ENCODE assay signal across 13 cellular contexts in genomic region chr5:111699976-111700375, GRCh38. TPM values are rescaled to one million over a fixed set of nuclear protein-coding genes. Genes with fewer than 3 reads are reported as not detected.
DNase-seq lines count a peak whose midpoint lies in the region; ATAC-seq and TF ChIP-seq lines count a peak whose summit lies in the region.
"Had no signal": no experiment of that assay in that cellular context is flagged by ENCODE, and none has a peak within 500 bp of the region (broad histone marks: within the 10 kb centered on the region; RNA-seq: fewer than 3 reads in every experiment).

No MANE protein-coding gene starts in this region.

- H3K27me3 ChIP-seq in upper lobe of right lung = no peaks in the 10 kb centered on the region
- no peaks in the 10 kb centered on the region for H3K27me3 ChIP-seq in CD8-positive, alpha-beta memory T cell (ENCODE audit: insufficient read depth, low read length, poor library complexity, severe bottlenecking)

- peaks cover 2 to 8% of the 10 kb centered on the region in 2 donors for H3K27me3 Mint-ChIP-seq in CD8-positive, alpha-beta memory T cell
- H3K27me3 Mint-ChIP-seq: activated naive CD8-positive, alpha-beta T cell treated with anti-CD3 and anti-CD28 coated beads for 36 hours had no signal

- H3K36me3 ChIP-seq in upper lobe of right lung = no peaks in the 10 kb centered on the region
- no peaks in the 10 kb centered on the region for H3K36me3 ChIP-seq in CD8-positive, alpha-beta memory T cell (ENCODE audit: insufficient read depth, low read length)

- no peaks in the 10 kb centered on the region for H3K36me3 Mint-ChIP-seq in CD8-positive, alpha-beta memory T cell
- H3K36me3 Mint-ChIP-seq: activated naive CD8-positive, alpha-beta T cell treated with anti-CD3 and anti-CD28 coated beads for 36 hours had no signal

- H3K4me3 ChIP-seq in upper lobe of right lung = no peak overlapping the region
- no peak overlapping the region for H3K4me3 ChIP-seq in CD8-positive, alpha-beta memory T cell (ENCODE audit: low read length)

- no peaks in the 10 kb centered on the region for H3K9me3 ChIP-seq in upper lobe of right lung
- no peaks in the 10 kb centered on the region for H3K9me3 ChIP-seq in CD8-positive, alpha-beta memory T cell (ENCODE audit: low read length)

- H3K4me1 Mint-ChIP-seq in CD8-positive, alpha-beta memory T cell = peaks cover 0 to 5% (median 4%) of the 10 kb centered on the region in 3 donors

- POLR2A ChIA-PET in CD8-positive, alpha-beta memory T cell (lab: Charles Lee) = interaction anchor here (0.5 kb wide), 1 partner anchor 17 kb away, joined by 4 read pairs; no protein-coding TSS in a partner anchor

- ATAC-seq in upper lobe of right lung = no peak

- intact Hi-C loops in upper lobe of right lung (cut with DNase I) = no loop called here

- no peak overlapping the region for H3K27ac ChIP-seq in upper lobe of right lung
- no peak overlapping the region for H3K27ac ChIP-seq in CD8-positive, alpha-beta memory T cell (ENCODE audit: low read depth, low read length)

- CTCF ChIA-PET in CD8-positive, alpha-beta memory T cell (lab: Charles Lee) = no interaction called here

- H3K4me3 Mint-ChIP-seq in CD8-positive, alpha-beta memory T cell = no peak overlapping the region
- H3K4me3 Mint-ChIP-seq: activated naive CD8-positive, alpha-beta T cell treated with anti-CD3 and anti-CD28 coated beads for 36 hours had no signal

- no peak for TF ChIP-seq CTCF in upper lobe of right lung (IDR thresholded peaks at IDR 0.05)

- DNase-seq in DMS 273 (lab: John Stamatoyannopoulos, UW; ENCODE audit: unreplicated experiment) = peak; percentile 96
- DNase-seq in NCI-H1105 (lab: John Stamatoyannopoulos, UW) = peak; percentile 50
- peak; percentile 52 for DNase-seq in RPMI7951 (ENCODE audit: low read depth)
- peak; percentile 40 for DNase-seq in kidney tubule cell (ENCODE audit: low spot score)
- no peak for DNase-seq in upper lobe of right lung
- DNase-seq in A172 (ENCODE audit: low spot score) = no peak
- no peak for DNase-seq in CD8-positive, alpha-beta memory T cell
- DNase-seq in activated effector memory CD4-positive, alpha-beta T cell treated with Interleukin-2 at 50 U/mL for 16 hours = no peak
- DNase-seq: activated naive CD8-positive, alpha-beta T cell treated with anti-CD3 and anti-CD28 coated beads for 36 hours; cerebellar nuclear complex; H7; NCI-H526; occipital lobe had no signal

- peaks cover 11% of the 10 kb centered on the region for H3K4me1 ChIP-seq in upper lobe of right lung
- no peaks in the 10 kb centered on the region for H3K4me1 ChIP-seq in CD8-positive, alpha-beta memory T cell (ENCODE audit: insufficient read depth, low read length)

- H3K27ac Mint-ChIP-seq in CD8-positive, alpha-beta memory T cell = no peak overlapping the region
- H3K27ac Mint-ChIP-seq: activated naive CD8-positive, alpha-beta T cell treated with anti-CD3 and anti-CD28 coated beads for 36 hours had no signal

- peaks cover 0 to 3% (median 0%) of the 10 kb centered on the region in 5 donors for H3K9me3 Mint-ChIP-seq in CD8-positive, alpha-beta memory T cell
- H3K9me3 Mint-ChIP-seq: activated naive CD8-positive, alpha-beta T cell treated with anti-CD3 and anti-CD28 coated beads for 36 hours had no signal

RNA-seq across cellular contexts. Expression of gene NREP, which starts 57.0 kb away (rescaled TPM):
- total RNA-seq in RPMI7951 (2014; rRNA removed; shearing (Covaris generic)) = 193 and 228 TPM in 2 replicates
- total RNA-seq in upper lobe of right lung = 19.3 TPM
- 22.3 and 27.2 TPM in 2 replicates for total RNA-seq in A172 (2014; rRNA removed; shearing (Covaris generic))
- total RNA-seq in CD8-positive, alpha-beta memory T cell = 1 to 10 TPM; 3.6 to 3.9 TPM
- 1.9 TPM for polyA plus RNA-seq in CD8-positive, alpha-beta memory T cell

Comparison
In these comparisons a context has a peak if more than half of its experiments do, and no peak if none do; other contexts are left out.
1. DNase-seq: peak in DMS 273 (single experiment), NCI-H1105 (single experiment), RPMI7951 (single experiment) and kidney tubule cell (single experiment); none in upper lobe of right lung (single experiment), A172 (single experiment), CD8-positive, alpha-beta memory T cell (0 of 5) and activated effector memory CD4-positive, alpha-beta T cell treated with Interleukin-2 at 50 U/mL for 16 hours (single experiment).